Comparison of ENCODE assay signal across 21 cellular contexts in the genomic region with DNA sequence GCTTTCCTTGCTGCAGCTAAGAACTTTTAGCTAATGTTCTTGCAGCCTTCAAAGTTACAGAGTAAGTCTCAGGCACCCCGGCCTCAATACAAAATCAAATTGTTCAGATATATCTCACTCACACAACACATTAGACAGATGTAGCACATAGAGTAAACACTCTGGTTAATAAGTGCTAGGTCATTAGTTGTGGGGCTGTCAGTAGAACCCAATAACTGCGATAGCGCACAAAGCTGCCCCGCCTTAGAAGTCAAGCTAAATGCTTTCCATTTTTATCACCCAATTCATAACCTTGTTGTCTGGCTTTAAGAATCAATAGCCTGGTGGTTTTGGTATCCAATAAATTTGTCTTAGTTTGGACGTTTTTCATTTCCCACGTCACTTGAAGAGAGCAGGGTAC.
"Had no signal": no experiment of that assay in that cellular context is flagged by ENCODE, and none has a peak within 500 bp of the region (broad histone marks: within the 10 kb centered on the region; RNA-seq: fewer than 3 reads in every experiment).

No MANE protein-coding gene starts in this region.

- H3K27me3 Mint-ChIP-seq: activated B cell treated with CpG ODN at 0.5 μM for 24 hours; activated CD8-positive, alpha-beta T cell treated with anti-CD3 and anti-CD28 coated beads for 36 hours; activated naive CD8-positive, alpha-beta T cell treated with anti-CD3 and anti-CD28 coated beads, Interleukin-2, amount 10 ng/mL, durations not matched to agents 7 days and 5 days; activated T-cell treated with anti-CD3 and anti-CD28 coated beads, Interleukin-2, amount 50 U/mL, for 24 hours; effector memory CD8-positive, alpha-beta T cell; stimulated activated naive CD8-positive, alpha-beta T cell treated with anti-CD3 and anti-CD28 coated beads, Interleukin-15, amount 100 ng/mL, for 72 hours had no signal

- H3K4me3 ChIP-seq: lower lobe of right lung, upper lobe of right lung had no signal

- H3K36me3 ChIP-seq: lower lobe of right lung, neutrophil, upper lobe of right lung had no signal

- H3K27me3 ChIP-seq: foreskin keratinocyte, neutrophil, upper lobe of right lung had no signal

- H3K27ac Mint-ChIP-seq: activated B cell treated with CpG ODN at 0.5 μM for 24 hours; activated CD8-positive, alpha-beta T cell treated with anti-CD3 and anti-CD28 coated beads for 36 hours; activated naive CD8-positive, alpha-beta T cell treated with anti-CD3 and anti-CD28 coated beads, Interleukin-2, amount 10 ng/mL, durations not matched to agents 7 days and 5 days; activated T-cell treated with anti-CD3 and anti-CD28 coated beads, Interleukin-2, amount 50 U/mL, for 24 hours; activated T-helper 2 cell treated with anti-CD3 and anti-CD28 coated beads, Interferon-gamma antibody, Interleukin-2, Interleukin-4, amounts not matched to agents 10 μg/mL and 5 μg/mL and 100 μg/mL, durations not matched to agents 14 hours and 24 hours and 36 hours; effector memory CD8-positive, alpha-beta T cell; natural killer cell; stimulated activated naive CD8-positive, alpha-beta T cell treated with anti-CD3 and anti-CD28 coated beads, Interleukin-15, amount 100 ng/mL, for 72 hours had no signal

- H3K4me1 Mint-ChIP-seq: activated naive CD8-positive, alpha-beta T cell treated with anti-CD3 and anti-CD28 coated beads, Interleukin-2, amount 10 ng/mL, durations not matched to agents 7 days and 5 days; natural killer cell; stimulated activated naive CD8-positive, alpha-beta T cell treated with anti-CD3 and anti-CD28 coated beads, Interleukin-15, amount 100 ng/mL, for 72 hours had no signal

- H3K36me3 Mint-ChIP-seq: activated naive CD8-positive, alpha-beta T cell treated with anti-CD3 and anti-CD28 coated beads, Interleukin-2, amount 10 ng/mL, durations not matched to agents 7 days and 5 days; natural killer cell had no signal

- H3K9me3 Mint-ChIP-seq: activated B cell treated with CpG ODN at 0.5 μM for 24 hours had no signal

- H3K9me3 ChIP-seq: lower lobe of right lung, neutrophil, upper lobe of right lung had no signal

- FAIRE-seq: kidney had no signal

- DNase-seq: activated B cell treated with CpG ODN at 0.5 μM for 24 hours; activated CD4-positive, alpha-beta T cell treated with anti-CD3 and anti-CD28 coated beads for 4 hours; activated CD8-positive, alpha-beta T cell treated with anti-CD3 and anti-CD28 coated beads for 36 hours; activated naive CD4-positive, alpha-beta T cell treated with Interleukin-2 at 50 U/mL for 16 hours; activated naive CD8-positive, alpha-beta T cell treated with anti-CD3 and anti-CD28 coated beads, Interleukin-2, amount 10 ng/mL, durations not matched to agents 7 days and 5 days; activated T-cell treated with anti-CD3 and anti-CD28 coated beads, Interleukin-2, amount 50 U/mL, for 24 hours; amygdala; caudate nucleus; effector memory CD8-positive, alpha-beta T cell; foreskin keratinocyte; kidney; lower lobe of right lung; natural killer cell; retina; stimulated activated CD4-positive, alpha-beta T cell treated with anti-CD3 and anti-CD28 coated beads, Interleukin-2, amount 100 ng/mL, for 48 hours; stimulated activated naive CD8-positive, alpha-beta T cell treated with anti-CD3 and anti-CD28 coated beads, Interleukin-15, amount 100 ng/mL, for 72 hours; T-helper 1 cell; T-helper 9 cell; upper lobe of right lung had no signal

- H3K4me3 Mint-ChIP-seq: activated B cell treated with CpG ODN at 0.5 μM for 24 hours; activated CD8-positive, alpha-beta T cell treated with anti-CD3 and anti-CD28 coated beads for 36 hours; activated naive CD8-positive, alpha-beta T cell treated with anti-CD3 and anti-CD28 coated beads, Interleukin-2, amount 10 ng/mL, durations not matched to agents 7 days and 5 days; activated T-cell treated with anti-CD3 and anti-CD28 coated beads, Interleukin-2, amount 50 U/mL, for 24 hours; effector memory CD8-positive, alpha-beta T cell; natural killer cell; stimulated activated naive CD8-positive, alpha-beta T cell treated with anti-CD3 and anti-CD28 coated beads, Interleukin-15, amount 100 ng/mL, for 72 hours had no signal

- H3K27ac ChIP-seq: foreskin keratinocyte, lower lobe of right lung, neutrophil, upper lobe of right lung had no signal
